11 cellular contexts compared by ENCODE assay signal in the genomic region with DNA sequence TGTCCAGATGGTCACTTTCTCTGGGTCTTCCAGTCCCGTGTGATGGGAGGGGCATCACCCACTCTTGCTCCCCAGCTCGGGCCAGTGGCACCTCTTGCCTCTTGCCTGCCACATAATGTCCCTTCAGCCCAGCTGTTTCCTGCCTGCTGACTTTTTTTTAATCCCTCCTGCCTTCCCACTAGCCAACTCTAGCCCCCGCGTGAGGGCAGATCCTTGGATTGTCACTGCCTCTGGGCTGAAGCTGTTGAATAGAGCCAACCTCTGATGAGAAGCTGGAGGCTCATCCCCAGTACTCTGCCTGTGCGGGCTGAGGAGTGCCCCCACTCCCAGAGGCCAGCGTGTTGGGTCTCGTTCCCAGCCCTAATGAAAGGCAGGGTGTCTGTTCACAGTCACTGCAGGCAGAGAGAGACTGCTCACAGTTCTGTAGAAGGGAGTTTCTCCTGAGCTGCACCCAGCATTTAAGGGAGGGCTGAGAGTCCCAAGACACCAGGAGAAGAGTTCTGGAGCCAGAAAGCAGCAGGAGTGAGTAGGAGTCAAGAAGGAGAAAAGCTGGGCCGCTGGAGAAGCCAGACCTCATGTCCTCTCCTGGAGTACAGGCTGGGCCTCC. TPM values are rescaled to one million over a fixed set of nuclear protein-coding genes. Genes with fewer than 3 reads are reported as not detected.
DNase-seq lines count a peak whose midpoint lies in the region; TF ChIP-seq lines count a peak whose summit lies in the region.
"Had no signal": no experiment of that assay in that cellular context is flagged by ENCODE, and none has a peak within 500 bp of the region (broad histone marks: within the 10 kb centered on the region; RNA-seq: fewer than 3 reads in every experiment).

No MANE protein-coding gene starts in this region.

- H4K91ac ChIP-seq in neuronal stem cell (ENCODE audit: low read depth, low read length, poor library complexity): no peak overlapping the region

- H3K9me3 Mint-ChIP-seq in CD14-positive monocyte: no peaks in the 10 kb centered on the region

- H3K4me3 ChIP-seq in esophagus squamous epithelium: no peak overlapping the region
- peak overlapping the region in 1 of 8 donors; percentile 9 for H3K4me3 ChIP-seq in spleen
- H3K4me3 ChIP-seq in neuronal stem cell (ENCODE audit: low read length in 2 of 2): no peak overlapping the region
- H3K4me3 ChIP-seq: lung had no signal

- H2BK5ac ChIP-seq in neuronal stem cell (ENCODE audit: low read length): no peak overlapping the region

- POLR2A ChIA-PET in RWPE1 (lab: Yijun Ruan, JAX; ENCODE audit: low non-redundant PET): no interaction called here

- no peak overlapping the region for H2BK15ac ChIP-seq in neuronal stem cell (ENCODE audit: low read length)

- H3K18ac ChIP-seq in neuronal stem cell (ENCODE audit: low read length): no peak overlapping the region

- no peak overlapping the region for H2BK12ac ChIP-seq in neuronal stem cell (ENCODE audit: low read length)

- H3K4me1 Mint-ChIP-seq in CD14-positive monocyte: peaks cover 83% of the 10 kb centered on the region
- H3K4me1 Mint-ChIP-seq: neural crest cell had no signal

- H3K4me1 ChIP-seq in esophagus squamous epithelium (peaks cover 35 to 55% (median 47%) of the 10 kb centered on the region in 3 donors), spleen (peaks cover 0 to 72% (median 24%) of the 10 kb centered on the region in 6 donors), neuronal stem cell (ENCODE audit: control insufficient read depth in 2 of 2, insufficient read depth in 1 of 2, low read depth in 1 of 2, low read length in 2 of 2) (peaks cover 0 to 4% of the 10 kb centered on the region in 2 donors)

- H3K9me3 ChIP-seq in esophagus squamous epithelium (no peaks in the 10 kb centered on the region), spleen (no peaks in the 10 kb centered on the region), neuronal stem cell (replicated peaks in 1 of 2; ENCODE audit: control insufficient read depth in 2 of 2, insufficient read depth in 1 of 2, low read depth in 1 of 2, low read length in 2 of 2) (no peaks in the 10 kb centered on the region)

- DNase-seq in CD14-positive monocyte (ENCODE audit: low spot score) (no peak), RWPE1 (ENCODE audit: low spot score) (no peak), esophagus squamous epithelium (lab: John Stamatoyannopoulos, UW) (no peak), spleen (no peak), neuronal stem cell (ENCODE audit: low spot score) (no peak), NOMO-1 treated with dmso at 0.1 percent for 144 hours (lab: John Stamatoyannopoulos, UW; ENCODE audit: unreplicated experiment) (no peak), GM19240 (ENCODE audit: insufficient read length, low spot score) (no peak)
- DNase-seq: NCI-H1417 treated with DMSO at 0.1 percent for 48 hours, NCI-H446 had no signal

- CTCF ChIA-PET in RWPE1 (lab: Yijun Ruan, JAX): interaction anchor here (0.6 to 0.8 kb wide), 2 partner anchors 12 to 52 kb away, joined by 3 to 4 read pairs; no protein-coding TSS in a partner anchor

- intact Hi-C loops in CD14-positive monocyte (cut with micrococcal nuclease) (loop anchor here in 1 of 2 donors (10.0 kb wide), 1 partner anchor 206 kb away; no protein-coding TSS in a partner anchor), esophagus squamous epithelium (cut with DNase I) (no loop called here), spleen (cut with DNase I; ENCODE audit: low total_unique reads) (no loop called here)

- H2BK120ac ChIP-seq in neuronal stem cell (ENCODE audit: low read depth, low read length): no peak overlapping the region

- 22 to 36% methylated on average over 3 to 8 of the region's 8 CpGs for WGBS in esophagus squamous epithelium, 2 donors
- WGBS in spleen, 5 donors: 66 to 77% (median 73%) methylated on average over 8 of the region's 8 CpGs
- WGBS in neuronal stem cell (ENCODE audit: extremely low coverage in 2 of 2, insufficient read length in 2 of 2, insufficient replicate concordance in 1 of 2), 2 donors: no CpG with 5 or more reads among the region's 8 CpGs

- H3K9ac ChIP-seq in neuronal stem cell (ENCODE audit: low read depth, low read length, poor library complexity): no peak overlapping the region

- no peaks in the 10 kb centered on the region for H3K27me3 ChIP-seq in esophagus squamous epithelium
- no peaks in the 10 kb centered on the region for H3K27me3 ChIP-seq in spleen (replicated peaks in 1 of 7)
- peaks cover 0 to 14% (median 0%) of the 10 kb centered on the region in 3 experiments for H3K27me3 ChIP-seq in neuronal stem cell (ENCODE audit: control insufficient read depth in 3 of 3, insufficient read depth in 3 of 3, low read depth in 1 of 3, low read length in 3 of 3)

- H3K36me3 ChIP-seq in esophagus squamous epithelium (no peaks in the 10 kb centered on the region), spleen (no peaks in the 10 kb centered on the region), neuronal stem cell (replicated peaks in 1 of 2; ENCODE audit: control insufficient read depth in 2 of 2, insufficient read depth in 2 of 2, low read length in 2 of 2) (no peaks in the 10 kb centered on the region)

- H2AFZ ChIP-seq in neuronal stem cell (ENCODE audit: low read length): no peak overlapping the region

- no peak overlapping the region for H2AK5ac ChIP-seq in neuronal stem cell (ENCODE audit: low read depth, low read length)

- H3K4ac ChIP-seq in neuronal stem cell (ENCODE audit: low read length): no peak overlapping the region

- TF ChIP-seq CTCF in CD14-positive monocyte (IDR thresholded peaks at IDR 0.05) (no peak), RWPE1 (conservative IDR thresholded peaks at IDR 0.05; ENCODE audit: low read depth) (no peak), esophagus squamous epithelium (IDR thresholded peaks at IDR 0.05) (no peak), spleen (IDR thresholded peaks at IDR 0.05 in 8 of 11, conservative IDR thresholded peaks at IDR 0.05 in 3 of 11) (no peak)

- H3K4me2 ChIP-seq in neuronal stem cell (ENCODE audit: insufficient read depth, low read length, poor library complexity, severe bottlenecking): no peak overlapping the region

- no peak overlapping the region for H3K14ac ChIP-seq in neuronal stem cell (ENCODE audit: low read length)

- peaks cover 0 to 2% of the 10 kb centered on the region in 2 donors for H3K36me3 Mint-ChIP-seq in CD14-positive monocyte

- H3K27ac Mint-ChIP-seq in CD14-positive monocyte: peak overlapping the region; percentile 98 to 100 (median 100)

- H3K27ac ChIP-seq in RWPE1 (peak overlapping the region; percentile 19), esophagus squamous epithelium (peak overlapping the region; percentile 62 to 81 (median 71)), spleen (peak overlapping the region in 7 of 8 donors; percentile 75 to 96 (median 87)), neuronal stem cell (replicated peaks; ENCODE audit: low read length) (no peak overlapping the region)

- peaks cover 0 to 6% (median 0%) of the 10 kb centered on the region in 3 donors for H3K27me3 Mint-ChIP-seq in CD14-positive monocyte (ENCODE audit: low read depth in 3 of 3)

- H3K79me1 ChIP-seq in neuronal stem cell (ENCODE audit: low read depth, low read length): no peaks in the 10 kb centered on the region

- no peak for TF ChIP-seq POLR2A in esophagus squamous epithelium (IDR thresholded peaks at IDR 0.05)
- TF ChIP-seq POLR2A in spleen (IDR thresholded peaks at IDR 0.05): no peak

- no peak overlapping the region for H4K8ac ChIP-seq in neuronal stem cell (ENCODE audit: low read depth, low read length)

- H3K23ac ChIP-seq in neuronal stem cell (ENCODE audit: low read depth, low read length, poor library complexity): no peak overlapping the region

- peak overlapping the region; percentile 41 to 93 for H3K4me3 Mint-ChIP-seq in CD14-positive monocyte
- H3K4me3 Mint-ChIP-seq: neural crest cell had no signal

RNA-seq across cellular contexts. Expression of a gene that starts 30.1 kb away (rescaled TPM):
- polyA plus RNA-seq in CD14-positive monocyte (not detected), spleen (1 to 10 TPM in 2 of 3 donors, under 1 TPM in 1; 0.43 to 2.4 (median 1.9) TPM)
- total RNA-seq in esophagus squamous epithelium (1 to 10 TPM in 3 of 4 donors, under 1 TPM in 1; 0.23 to 8.6 (median 4.0) TPM), spleen (10 to 100 TPM in 1 of 7 donors, 1 to 10 TPM in 4, under 1 TPM in 2; 0.37 to 10.8 (median 2.5) TPM)
- not detected for polyA plus RNA-seq in neuronal stem cell (2013, experiment 1 of 2)
- not detected for polyA plus RNA-seq in neuronal stem cell (2013, experiment 2 of 2)
